14 cellular contexts compared by ENCODE assay signal in the genomic region with DNA sequence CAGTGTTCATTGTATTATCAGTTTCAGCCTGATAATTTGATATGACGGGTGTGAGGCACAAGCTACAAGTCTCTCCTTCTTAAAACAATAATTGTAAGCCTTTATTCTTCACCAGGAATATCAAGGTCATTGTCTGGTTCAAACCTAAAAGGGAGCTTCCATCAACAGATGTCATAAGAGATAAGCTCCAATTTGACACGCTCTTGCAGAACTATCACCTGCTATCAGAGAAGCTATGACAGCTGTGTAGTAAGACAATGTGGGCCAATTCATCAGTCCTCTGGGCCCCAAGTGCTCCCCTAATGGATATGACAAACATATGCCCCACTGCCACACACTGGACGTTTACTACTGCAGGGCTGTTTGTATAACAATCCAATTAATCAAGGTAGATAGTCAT.
DNase-seq lines count a peak whose midpoint lies in the region; ATAC-seq and TF ChIP-seq lines count a peak whose summit lies in the region.
"Had no signal": no experiment of that assay in that cellular context is flagged by ENCODE, and none has a peak within 500 bp of the region (broad histone marks: within the 10 kb centered on the region; RNA-seq: fewer than 3 reads in every experiment).

No MANE protein-coding gene starts in this region.

- H3K4me3 ChIP-seq in foreskin fibroblast (ENCODE audit: low read depth in 1 of 2, low read length in 2 of 2): no peak overlapping the region
- H3K4me3 ChIP-seq: GM12878 had no signal

- H3K27ac Mint-ChIP-seq in stimulated activated memory B cell treated with anti-CD40 and anti-IgM and Interleukin-4, amounts not matched to agents 10 μg/mL and 1 μg/mL and 100 μg/mL, for 72 hours: no peak overlapping the region
- H3K27ac Mint-ChIP-seq: CD4-positive, alpha-beta memory T cell; HFFc6 had no signal

- H3K9me3 Mint-ChIP-seq in stimulated activated memory B cell treated with anti-CD40 and anti-IgM and Interleukin-4, amounts not matched to agents 10 μg/mL and 1 μg/mL and 100 μg/mL, for 72 hours: peaks cover 3% of the 10 kb centered on the region

- no peaks in the 10 kb centered on the region for H3K27me3 Mint-ChIP-seq in stimulated activated memory B cell treated with anti-CD40 and anti-IgM and Interleukin-4, amounts not matched to agents 10 μg/mL and 1 μg/mL and 100 μg/mL, for 72 hours

- TF ChIP-seq CTCF in foreskin fibroblast (IDR thresholded peaks at IDR 0.05; ENCODE audit: low read depth, low read length): no peak

- ATAC-seq in stimulated activated memory B cell treated with anti-CD40 and anti-IgM and Interleukin-4, amounts not matched to agents 10 μg/mL and 1 μg/mL and 100 μg/mL, for 72 hours: peak; percentile 36
- ATAC-seq in HG03097 (IDR thresholded peaks at IDR 0.05; ENCODE audit: low FRiP score, unreplicated experiment): no peak
- ATAC-seq: GM12878 had no signal

- H3K4me3 Mint-ChIP-seq in stimulated activated memory B cell treated with anti-CD40 and anti-IgM and Interleukin-4, amounts not matched to agents 10 μg/mL and 1 μg/mL and 100 μg/mL, for 72 hours: no peak overlapping the region
- H3K4me3 Mint-ChIP-seq: CD4-positive, alpha-beta memory T cell; HFFc6 had no signal

- H3K4me1 Mint-ChIP-seq in stimulated activated memory B cell treated with anti-CD40 and anti-IgM and Interleukin-4, amounts not matched to agents 10 μg/mL and 1 μg/mL and 100 μg/mL, for 72 hours: no peaks in the 10 kb centered on the region
- H3K4me1 Mint-ChIP-seq: CD4-positive, alpha-beta memory T cell had no signal

- H3K36me3 Mint-ChIP-seq in stimulated activated memory B cell treated with anti-CD40 and anti-IgM and Interleukin-4, amounts not matched to agents 10 μg/mL and 1 μg/mL and 100 μg/mL, for 72 hours: no peaks in the 10 kb centered on the region
- H3K36me3 Mint-ChIP-seq: CD4-positive, alpha-beta memory T cell had no signal

- DNase-seq in NCI-H748 (lab: John Stamatoyannopoulos, UW; ENCODE audit: unreplicated experiment) (peak; percentile 39), NCI-H748 treated with DMSO at 0.1 percent for 48 hours (lab: John Stamatoyannopoulos, UW) (no peak), NCI-H524 treated with DMSO at 0.1 percent for 48 hours (lab: John Stamatoyannopoulos, UW) (peak; percentile 52), SK-N-DZ (ENCODE audit: low spot score) (peak; percentile 4), 8988T (no peak), foreskin fibroblast (no peak)
- DNase-seq: BE2C; CD4-positive, alpha-beta memory T cell; DMS79; HCEC 1CT; HFFc6 had no signal

Comparison
In these comparisons a context has a peak if more than half of its experiments do, and no peak if none do; other contexts are left out.
1. DNase-seq: peak in NCI-H748 (single experiment), NCI-H524 treated with DMSO at 0.1 percent for 48 hours (single experiment) and SK-N-DZ (single experiment); none in NCI-H748 treated with DMSO at 0.1 percent for 48 hours (single experiment), 8988T (single experiment) and foreskin fibroblast (0 of 2).